Comparison of ENCODE assay signal across 23 cellular contexts in genomic region chr2:31196622-31197021, GRCh38. TPM values are rescaled to one million over a fixed set of nuclear protein-coding genes. Genes with fewer than 3 reads are reported as not detected.
A peak's percentile ranks its signal among the peaks of the same experiment; 100 is the strongest.
DNase-seq lines count a peak whose midpoint lies in the region; ATAC-seq and TF ChIP-seq lines count a peak whose summit lies in the region.
"Had no signal": no experiment of that assay in that cellular context is flagged by ENCODE, and none has a peak within 500 bp of the region (broad histone marks: within the 10 kb centered on the region; RNA-seq: fewer than 3 reads in every experiment).

No MANE protein-coding gene starts in this region.

- no peaks in the 10 kb centered on the region for H3K9me3 ChIP-seq in RWPE2 (ENCODE audit: severe bottlenecking)
- H3K9me3 ChIP-seq: Peyer's patch had no signal

- no peaks in the 10 kb centered on the region for H3K4me1 ChIP-seq in RWPE2 (ENCODE audit: insufficient read depth, poor library complexity, severe bottlenecking)
- H3K4me1 ChIP-seq: Peyer's patch had no signal

- no peak for TF ChIP-seq CTCF in RWPE2 (IDR thresholded peaks at IDR 0.05; ENCODE audit: poor library complexity, severe bottlenecking)
- TF ChIP-seq CTCF in epithelial cell of esophagus (IDR thresholded peaks at IDR 0.05; ENCODE audit: insufficient read depth, low read depth, low read length, missing control alignments), result no peak

- ATAC-seq in RWPE2 (ENCODE audit: low read depth) (peak; percentile 41; the same call in 1 of the 3 replicates), GM19328 (IDR thresholded peaks at IDR 0.05; ENCODE audit: unreplicated experiment) (no peak)
- ATAC-seq in stimulated activated naive B cell treated with anti-CD40 and anti-IgM and Interleukin-4, amounts not matched to agents 10 μg/mL and 1 μg/mL and 100 μg/mL, for 72 hours (replicated peaks), result peak; percentile 38 to 61
- ATAC-seq in activated T-cell treated with anti-CD3 and anti-CD28 coated beads, Interleukin-2, amount 50 U/mL, for 4 hours, result no peak
- ATAC-seq: CD8-positive, alpha-beta T cell; HepG2; SK-N-SH treated with all-trans-retinoic acid at 6 μM for 48 hours had no signal

- H3K4me1 Mint-ChIP-seq in stimulated activated naive B cell treated with anti-CD40 and anti-IgM and Interleukin-4, amounts not matched to agents 10 μg/mL and 1 μg/mL and 100 μg/mL, for 72 hours, result no peaks in the 10 kb centered on the region
- H3K4me1 Mint-ChIP-seq in activated T-cell treated with anti-CD3 and anti-CD28 coated beads, Interleukin-2, amount 50 U/mL, for 4 hours (ENCODE audit: low read depth), result no peaks in the 10 kb centered on the region

- no peaks in the 10 kb centered on the region for H3K27me3 Mint-ChIP-seq in stimulated activated naive B cell treated with anti-CD40 and anti-IgM and Interleukin-4, amounts not matched to agents 10 μg/mL and 1 μg/mL and 100 μg/mL, for 72 hours
- no peaks in the 10 kb centered on the region for H3K27me3 Mint-ChIP-seq in activated T-cell treated with anti-CD3 and anti-CD28 coated beads, Interleukin-2, amount 50 U/mL, for 4 hours (ENCODE audit: low read depth)

- H3K4me3 ChIP-seq in RWPE2 (ENCODE audit: severe bottlenecking) (no peak overlapping the region), epithelial cell of esophagus (ENCODE audit: low read length) (no peak overlapping the region)
- H3K4me3 ChIP-seq: Peyer's patch had no signal

- DNase-seq in RWPE2 (ENCODE audit: low spot score) (no peak), epithelial cell of esophagus (ENCODE audit: low read depth) (peak; percentile 65), islet precursor cell (peak; percentile 46), NCI-H510A (lab: John Stamatoyannopoulos, UW) (no peak), NCI-H1048 (lab: John Stamatoyannopoulos, UW) (no peak)
- DNase-seq in stimulated activated naive B cell treated with anti-CD40 and anti-IgM and Interleukin-4, amounts not matched to agents 10 μg/mL and 1 μg/mL and 100 μg/mL, for 72 hours, result no peak
- no peak for DNase-seq in activated T-cell treated with anti-CD3 and anti-CD28 coated beads, Interleukin-2, amount 50 U/mL, for 4 hours
- DNase-seq: CD8-positive, alpha-beta T cell; DMS 273 treated with DMSO at 0.1 percent for 48 hours; DMS79; EL; GDM1; Karpas-422; NCI-H1105; NCI-H1436 treated with DMSO at 0.1 percent for 48 hours; NCI-H187 treated with DMSO at 0.1 percent for 48 hours; NCI-H2107; NCI-H526; Peyer's patch had no signal

- H3K27me3 ChIP-seq in RWPE2 (ENCODE audit: insufficient read depth, poor library complexity, severe bottlenecking), result no peaks in the 10 kb centered on the region
- H3K27me3 ChIP-seq: Peyer's patch had no signal

- no peak overlapping the region for H3K4me3 Mint-ChIP-seq in stimulated activated naive B cell treated with anti-CD40 and anti-IgM and Interleukin-4, amounts not matched to agents 10 μg/mL and 1 μg/mL and 100 μg/mL, for 72 hours
- H3K4me3 Mint-ChIP-seq in activated T-cell treated with anti-CD3 and anti-CD28 coated beads, Interleukin-2, amount 50 U/mL, for 4 hours, result no peak overlapping the region
- H3K4me3 Mint-ChIP-seq: CD8-positive, alpha-beta T cell had no signal

- no peaks in the 10 kb centered on the region for H3K36me3 ChIP-seq in RWPE2 (ENCODE audit: low read depth)
- H3K36me3 ChIP-seq: Peyer's patch had no signal

- H3K27ac ChIP-seq in RWPE2 (ENCODE audit: poor library complexity, severe bottlenecking), result no peak overlapping the region
- H3K27ac ChIP-seq: C4-2B, Peyer's patch had no signal

- H3K27ac Mint-ChIP-seq in stimulated activated naive B cell treated with anti-CD40 and anti-IgM and Interleukin-4, amounts not matched to agents 10 μg/mL and 1 μg/mL and 100 μg/mL, for 72 hours, result no peak overlapping the region
- H3K27ac Mint-ChIP-seq: CD8-positive, alpha-beta T cell had no signal

- peaks cover 9 to 16% of the 10 kb centered on the region in 2 donors for H3K36me3 Mint-ChIP-seq in stimulated activated naive B cell treated with anti-CD40 and anti-IgM and Interleukin-4, amounts not matched to agents 10 μg/mL and 1 μg/mL and 100 μg/mL, for 72 hours
- H3K36me3 Mint-ChIP-seq in activated T-cell treated with anti-CD3 and anti-CD28 coated beads, Interleukin-2, amount 50 U/mL, for 4 hours (ENCODE audit: insufficient read depth), result peaks cover 2% of the 10 kb centered on the region
- H3K36me3 Mint-ChIP-seq: CD8-positive, alpha-beta T cell had no signal

- H3K9me3 Mint-ChIP-seq in stimulated activated naive B cell treated with anti-CD40 and anti-IgM and Interleukin-4, amounts not matched to agents 10 μg/mL and 1 μg/mL and 100 μg/mL, for 72 hours, result peaks cover 3 to 5% of the 10 kb centered on the region in 2 donors
- no peaks in the 10 kb centered on the region for H3K9me3 Mint-ChIP-seq in activated T-cell treated with anti-CD3 and anti-CD28 coated beads, Interleukin-2, amount 50 U/mL, for 4 hours
- H3K9me3 Mint-ChIP-seq: CD8-positive, alpha-beta T cell had no signal

RNA-seq across cellular contexts. Expression of gene CAPN14, which starts 20.7 kb away (rescaled TPM):
- under 1 TPM; 0.10 to 0.24 (median 0.14) TPM for total RNA-seq in activated T-cell treated with anti-CD3 and anti-CD28 coated beads, Interleukin-2, amount 50 U/mL, for 4 hours
- total RNA-seq: HepG2 had no signal

RNA-seq across cellular contexts. Expression of gene EHD3, which starts 37.3 kb away (rescaled TPM):
- 1 to 10 TPM; 1.8 to 2.2 (median 2.2) TPM for total RNA-seq in activated T-cell treated with anti-CD3 and anti-CD28 coated beads, Interleukin-2, amount 50 U/mL, for 4 hours

RNA-seq across cellular contexts. Expression of gene GALNT14, which starts 58.4 kb away (rescaled TPM):
- 1 to 10 TPM in 1 of 3 donors, under 1 TPM in 2; 0.33 to 1.3 (median 0.98) TPM for total RNA-seq in activated T-cell treated with anti-CD3 and anti-CD28 coated beads, Interleukin-2, amount 50 U/mL, for 4 hours
- total RNA-seq: CD8-positive, alpha-beta T cell; HepG2 had no signal

Comparison
In these comparisons a context has a peak if more than half of its experiments do, and no peak if none do; other contexts are left out.
1. ATAC-seq: peak in RWPE2 (single experiment) and stimulated activated naive B cell treated with anti-CD40 and anti-IgM and Interleukin-4, amounts not matched to agents 10 μg/mL and 1 μg/mL and 100 μg/mL, for 72 hours (2 of 2); none in GM19328 (single experiment) and activated T-cell treated with anti-CD3 and anti-CD28 coated beads, Interleukin-2, amount 50 U/mL, for 4 hours (0 of 2).
2. DNase-seq: peak in epithelial cell of esophagus (single experiment) and islet precursor cell (single experiment); none in RWPE2 (single experiment), stimulated activated naive B cell treated with anti-CD40 and anti-IgM and Interleukin-4, amounts not matched to agents 10 μg/mL and 1 μg/mL and 100 μg/mL, for 72 hours (single experiment), NCI-H510A (single experiment), activated T-cell treated with anti-CD3 and anti-CD28 coated beads, Interleukin-2, amount 50 U/mL, for 4 hours (single experiment) and NCI-H1048 (single experiment).